In genomic region chr16:86621966-86622365, GRCh38 we compare ENCODE assay signal across 24 cellular contexts. TPM values are rescaled to one million over a fixed set of nuclear protein-coding genes. Genes with fewer than 3 reads are reported as not detected.
"Had no signal": no experiment of that assay in that cellular context is flagged by ENCODE, and none has a peak within 500 bp of the region (broad histone marks: within the 10 kb centered on the region; RNA-seq: fewer than 3 reads in every experiment).

No MANE protein-coding gene starts in this region.

- H3K4me3 ChIP-seq: colonic mucosa, coronary artery, dorsolateral prefrontal cortex, esophagus muscularis mucosa, esophagus squamous epithelium, gastrocnemius medialis, gastroesophageal sphincter, heart left ventricle had no signal

- ATAC-seq: effector memory CD8-positive, alpha-beta T cell; esophagus mucosa; foreskin keratinocyte; gastrocnemius medialis; gastroesophageal sphincter; heart left ventricle had no signal

- H3K4me3 Mint-ChIP-seq: dendritic cell treated with granulocyte-macrophage colony-stimulating factor and Interleukin-4, amounts not matched to agents 40 ng/mL and 50 ng/mL, for 4 days; effector memory CD8-positive, alpha-beta T cell had no signal

- DNase-seq: colonic mucosa; cortex of kidney; dermis blood vessel endothelial cell; dorsolateral prefrontal cortex; effector CD4-positive, alpha-beta T cell; effector CD8-positive, alpha-beta T cell; effector memory CD4-positive, alpha-beta T cell; effector memory CD8-positive, alpha-beta T cell; erythroblast; esophagus squamous epithelium; foreskin fibroblast; foreskin keratinocyte; foreskin melanocyte; gastrocnemius medialis; glutamatergic neuron; head of caudate nucleus; heart left ventricle had no signal

- H3K27me3 ChIP-seq: colonic mucosa, gastrocnemius medialis had no signal

- H3K4me1 ChIP-seq: colonic mucosa, esophagus muscularis mucosa, foreskin keratinocyte, gastrocnemius medialis, gastroesophageal sphincter had no signal

- H3K27ac Mint-ChIP-seq: dendritic cell treated with granulocyte-macrophage colony-stimulating factor and Interleukin-4, amounts not matched to agents 40 ng/mL and 50 ng/mL, for 4 days; effector memory CD8-positive, alpha-beta T cell had no signal

- H3K9me3 Mint-ChIP-seq: dendritic cell treated with granulocyte-macrophage colony-stimulating factor and Interleukin-4, amounts not matched to agents 40 ng/mL and 50 ng/mL, for 4 days; effector memory CD8-positive, alpha-beta T cell had no signal

- H3K27me3 Mint-ChIP-seq: dendritic cell treated with granulocyte-macrophage colony-stimulating factor and Interleukin-4, amounts not matched to agents 40 ng/mL and 50 ng/mL, for 4 days had no signal

- H3K9me3 ChIP-seq: colonic mucosa, esophagus muscularis mucosa, esophagus squamous epithelium, gastrocnemius medialis, gastroesophageal sphincter had no signal

- H3K36me3 ChIP-seq: colonic mucosa, esophagus muscularis mucosa, esophagus squamous epithelium, gastrocnemius medialis, gastroesophageal sphincter, heart left ventricle had no signal

- H3K27ac ChIP-seq: colonic mucosa, coronary artery, dorsolateral prefrontal cortex, epithelial cell of prostate, esophagus muscularis mucosa, esophagus squamous epithelium, foreskin keratinocyte, gastrocnemius medialis, gastroesophageal sphincter, heart left ventricle had no signal

RNA-seq across cellular contexts. Expression of gene FOXC2, which starts 55.3 kb away (rescaled TPM):
- total RNA-seq: fibroblast of villous mesenchyme, foreskin keratinocyte had no signal
- polyA plus RNA-seq: foreskin keratinocyte had no signal
